ENCODE assay signal across 25 cellular contexts in the genomic region with DNA sequence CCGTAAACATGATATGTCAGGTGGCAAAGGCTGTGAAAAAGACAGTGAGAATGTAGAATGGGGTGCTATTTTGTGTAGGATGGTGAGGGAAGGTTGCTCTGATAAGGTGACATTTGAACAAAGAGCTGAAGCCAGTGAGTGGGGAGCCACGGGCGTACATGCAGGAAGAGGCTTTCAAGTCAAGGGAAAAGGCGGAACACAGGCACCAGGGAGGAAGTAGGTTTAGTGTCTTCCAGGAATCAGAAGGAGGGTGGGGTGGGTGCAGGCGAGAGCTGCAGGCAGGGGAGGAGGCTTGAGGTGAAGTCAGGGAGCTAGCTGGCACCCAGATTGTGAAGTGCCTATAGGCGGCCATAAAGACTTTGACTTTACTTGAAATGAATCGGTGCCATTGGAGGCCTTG. TPM values are rescaled to one million over a fixed set of nuclear protein-coding genes. Genes with fewer than 3 reads are reported as not detected.
DNase-seq lines count a peak whose midpoint lies in the region; ATAC-seq, FAIRE-seq and TF ChIP-seq lines count a peak whose summit lies in the region.
"Had no signal": no experiment of that assay in that cellular context is flagged by ENCODE, and none has a peak within 500 bp of the region (broad histone marks: within the 10 kb centered on the region; RNA-seq: fewer than 3 reads in every experiment).

No MANE protein-coding gene starts in this region.

- H3K36me3 ChIP-seq in BLaER1 (peaks cover 98% of the 10 kb centered on the region), K562 (ENCODE audit: control insufficient read depth, insufficient read depth, low read length) (no peaks in the 10 kb centered on the region)
- H3K36me3 ChIP-seq: HAP-1 had no signal

- H3K36me3 Mint-ChIP-seq in activated CD8-positive, alpha-beta T cell treated with anti-CD3 and anti-CD28 coated beads, Interleukin-2, amount 10 ng/mL, durations not matched to agents 7 days and 5 days (ENCODE audit: low read depth), result peaks cover 92% of the 10 kb centered on the region
- H3K36me3 Mint-ChIP-seq in activated CD8-positive, alpha-beta T cell treated with anti-CD3 and anti-CD28 coated beads for 36 hours (ENCODE audit: low read depth), result peaks cover 92% of the 10 kb centered on the region

- peaks cover 69% of the 10 kb centered on the region for H3K9me3 Mint-ChIP-seq in activated CD8-positive, alpha-beta T cell treated with anti-CD3 and anti-CD28 coated beads, Interleukin-2, amount 10 ng/mL, durations not matched to agents 7 days and 5 days (ENCODE audit: insufficient read depth)
- peaks cover 68% of the 10 kb centered on the region for H3K9me3 Mint-ChIP-seq in activated CD8-positive, alpha-beta T cell treated with anti-CD3 and anti-CD28 coated beads for 36 hours

- no peaks in the 10 kb centered on the region for H3K9me1 ChIP-seq in K562 (ENCODE audit: control insufficient read depth, insufficient read depth, low read length)

- H3K4me2 ChIP-seq in BLaER1 (no peak overlapping the region), K562 (ENCODE audit: insufficient read depth, low read length) (no peak overlapping the region)
- H3K4me2 ChIP-seq: BLaER1 treated with 17β-estradiol and CSF1 and Interleukin-3, amounts not matched to agents 10 nM and 100 nM had no signal

- peaks cover 10% of the 10 kb centered on the region for H3K4me1 ChIP-seq in BLaER1
- H3K4me1 ChIP-seq in K562 (replicated peaks in 1 of 2; ENCODE audit: control insufficient read depth in 2 of 2, insufficient read depth in 2 of 2, low read length in 2 of 2), result no peaks in the 10 kb centered on the region
- H3K4me1 ChIP-seq: HAP-1 had no signal

- no peak for TF ChIP-seq EP300 in K562 (IDR thresholded peaks at IDR 0.05; ENCODE audit: low read length)

- no peak for TF ChIP-seq CTCF in activated CD8-positive, alpha-beta T cell treated with anti-CD3 and anti-CD28 coated beads for 36 hours (IDR thresholded peaks at IDR 0.05)
- TF ChIP-seq CTCF in K562 (IDR thresholded peaks at IDR 0.05 in 2 of 3, conservative IDR thresholded peaks at IDR 0.05 in 1 of 3; ENCODE audit: insufficient read depth in 2 of 3, low read depth in 1 of 3, low read length in 3 of 3), result no peak

- H3K9me3 ChIP-seq in BLaER1, result peaks cover 100% of the 10 kb centered on the region
- H3K9me3 ChIP-seq in K562 (replicated peaks; ENCODE audit: control insufficient read depth, insufficient read depth, low read depth, low read length), result no peaks in the 10 kb centered on the region

- H3K79me2 ChIP-seq in K562 (ENCODE audit: control insufficient read depth, insufficient read depth, low read length), result no peaks in the 10 kb centered on the region

- WGBS in K562 (ENCODE audit: insufficient coverage, low coverage, missing lambda C conversion rate), result 2% methylated on average over 7 of the region's 7 CpGs

- ATAC-seq in activated CD8-positive, alpha-beta T cell treated with anti-CD3 and anti-CD28 coated beads, Interleukin-2, amount 10 ng/mL, durations not matched to agents 7 days and 5 days, result no peak
- no peak for ATAC-seq in activated CD8-positive, alpha-beta T cell treated with anti-CD3 and anti-CD28 coated beads for 36 hours
- no peak for ATAC-seq in K562

- no peak overlapping the region for H3K9ac ChIP-seq in BLaER1
- no peak overlapping the region for H3K9ac ChIP-seq in K562 (ENCODE audit: insufficient read depth in 1 of 2, low read depth in 2 of 2, low read length in 2 of 2)
- H3K9ac ChIP-seq: BLaER1 treated with 17β-estradiol and CSF1 and Interleukin-3, amounts not matched to agents 10 nM and 100 nM had no signal

- no peak for DNase-seq in activated CD8-positive, alpha-beta T cell treated with anti-CD3 and anti-CD28 coated beads, Interleukin-2, amount 10 ng/mL, durations not matched to agents 7 days and 5 days
- no peak for DNase-seq in activated CD8-positive, alpha-beta T cell treated with anti-CD3 and anti-CD28 coated beads for 36 hours
- DNase-seq in K562 (ENCODE audit: extremely low read depth in 1 of 4, low spot score in 3 of 4) (no peak), head of caudate nucleus (peak in 31 of 42 donors; percentile 5 to 82 (median 45)), LoVo (ENCODE audit: low spot score) (no peak), putamen (ENCODE audit: low spot score) (no peak)
- no peak for DNase-seq in activated CD4-positive, alpha-beta T cell treated with anti-CD3 and anti-CD28 coated beads for 48 hours
- DNase-seq: Calu3; CD4-positive, alpha-beta T cell; CD8-positive, alpha-beta memory T cell; DMS53; DMS79 treated with DMSO at 0.1 percent for 48 hours; GF-D8; GOT3; HFFc6 had no signal

- TF ChIP-seq RAD21 in K562 (CRISPR knock-in tag; conservative IDR thresholded peaks at IDR 0.05 in 1 of 2, IDR thresholded peaks at IDR 0.05 in 1 of 2), result no peak

- FAIRE-seq in K562 (lab: Jason Lieb, UNC), result no peak
- FAIRE-seq: A204.1, GM12891, GM18507, H54 had no signal

- CTCF ChIA-PET in activated CD8-positive, alpha-beta T cell treated with anti-CD3 and anti-CD28 coated beads, Interleukin-2, amount 10 ng/mL, durations not matched to agents 7 days and 5 days (lab: Charles Lee), result no interaction called here
- CTCF ChIA-PET in activated CD8-positive, alpha-beta T cell treated with anti-CD3 and anti-CD28 coated beads for 36 hours (lab: Charles Lee), result interaction anchor here (1.2 kb wide), 1 partner anchor 38 kb away, joined by 3 read pairs; no protein-coding TSS in a partner anchor
- CTCF ChIA-PET in K562 (lab: Yijun Ruan, JAX; ENCODE audit: low intra/inter-chr PET ratio), result no interaction called here

- no TSS peak for BruUV-seq in K562 (replicated peaks; lab: Mats Ljungman, UMichigan)

- TF ChIP-seq POLR2A in K562 (conservative IDR thresholded peaks at IDR 0.05), result no peak

- H4K20me1 ChIP-seq in BLaER1, result no peaks in the 10 kb centered on the region
- H4K20me1 ChIP-seq in K562 (replicated peaks; ENCODE audit: control insufficient read depth, insufficient read depth, low read length), result no peaks in the 10 kb centered on the region
- H4K20me1 ChIP-seq: BLaER1 treated with 17β-estradiol and CSF1 and Interleukin-3, amounts not matched to agents 10 nM and 100 nM had no signal

- no peaks in the 10 kb centered on the region for H3K27me3 ChIP-seq in BLaER1
- no peaks in the 10 kb centered on the region; a peak in 1 of 5 replicates for H3K27me3 ChIP-seq in K562 (ENCODE audit: control insufficient read depth in 2 of 2, insufficient read depth in 2 of 2, low read length in 2 of 2)
- H3K27me3 ChIP-seq: BLaER1 treated with 17β-estradiol and CSF1 and Interleukin-3, amounts not matched to agents 10 nM and 100 nM had no signal

- H3K27ac Mint-ChIP-seq in activated CD8-positive, alpha-beta T cell treated with anti-CD3 and anti-CD28 coated beads, Interleukin-2, amount 10 ng/mL, durations not matched to agents 7 days and 5 days, result peak overlapping the region; percentile 48
- no peak overlapping the region for H3K27ac Mint-ChIP-seq in activated CD8-positive, alpha-beta T cell treated with anti-CD3 and anti-CD28 coated beads for 36 hours
- H3K27ac Mint-ChIP-seq: B cell; CD14-positive monocyte; CD4-positive, alpha-beta T cell; CD8-positive, alpha-beta memory T cell; HFFc6 had no signal

- no peak overlapping the region for H2AFZ ChIP-seq in K562 (ENCODE audit: low read depth, low read length)

- peaks cover 17% of the 10 kb centered on the region for H3K4me1 Mint-ChIP-seq in activated CD8-positive, alpha-beta T cell treated with anti-CD3 and anti-CD28 coated beads, Interleukin-2, amount 10 ng/mL, durations not matched to agents 7 days and 5 days (ENCODE audit: low read depth)
- H3K4me1 Mint-ChIP-seq in activated CD8-positive, alpha-beta T cell treated with anti-CD3 and anti-CD28 coated beads for 36 hours (ENCODE audit: low read depth), result peaks cover 21% of the 10 kb centered on the region
- H3K4me1 Mint-ChIP-seq: CD14-positive monocyte had no signal

- H3K27me3 Mint-ChIP-seq in activated CD8-positive, alpha-beta T cell treated with anti-CD3 and anti-CD28 coated beads, Interleukin-2, amount 10 ng/mL, durations not matched to agents 7 days and 5 days (ENCODE audit: low read depth), result no peaks in the 10 kb centered on the region
- H3K27me3 Mint-ChIP-seq in activated CD8-positive, alpha-beta T cell treated with anti-CD3 and anti-CD28 coated beads for 36 hours, result no peaks in the 10 kb centered on the region
- H3K27me3 Mint-ChIP-seq: B cell; CD4-positive, alpha-beta T cell; CD8-positive, alpha-beta memory T cell had no signal

- peak overlapping the region; percentile 6; the same call in 1 of the 2 replicates for H3K4me3 ChIP-seq in BLaER1
- H3K4me3 ChIP-seq in K562, result no peak overlapping the region
- H3K4me3 ChIP-seq: HAP-1 had no signal

- H3K27ac ChIP-seq in BLaER1 (no peak overlapping the region), K562 (ENCODE audit: extremely low read depth, low read depth, low read length) (no peak overlapping the region)
- H3K27ac ChIP-seq: 22Rv1; BLaER1 treated with 17β-estradiol and CSF1 and Interleukin-3, amounts not matched to agents 10 nM and 100 nM had no signal

- intact Hi-C loops in activated CD8-positive, alpha-beta T cell treated with anti-CD3 and anti-CD28 coated beads for 36 hours (cut with micrococcal nuclease), result no loop called here
- intact Hi-C loops in K562 (cut with micrococcal nuclease) (no loop called here), head of caudate nucleus (cut with DNase I) (no loop called here)

- POLR2A ChIA-PET in activated CD8-positive, alpha-beta T cell treated with anti-CD3 and anti-CD28 coated beads, Interleukin-2, amount 10 ng/mL, durations not matched to agents 7 days and 5 days (lab: Charles Lee), result no interaction called here
- POLR2A ChIA-PET in activated CD8-positive, alpha-beta T cell treated with anti-CD3 and anti-CD28 coated beads for 36 hours (lab: Charles Lee), result interaction anchor here (0.8 kb wide), 1 partner anchor 13 kb away, joined by 5 read pairs; no protein-coding TSS in a partner anchor
- POLR2A ChIA-PET in K562 (lab: Yijun Ruan, JAX), result no interaction called here

- in situ Hi-C loops in K562 (cut with MboI), result no loop called here

- no peak overlapping the region for H3K4me3 Mint-ChIP-seq in activated CD8-positive, alpha-beta T cell treated with anti-CD3 and anti-CD28 coated beads, Interleukin-2, amount 10 ng/mL, durations not matched to agents 7 days and 5 days
- no peak overlapping the region for H3K4me3 Mint-ChIP-seq in activated CD8-positive, alpha-beta T cell treated with anti-CD3 and anti-CD28 coated beads for 36 hours
- H3K4me3 Mint-ChIP-seq: B cell; CD14-positive monocyte; CD4-positive, alpha-beta T cell; CD8-positive, alpha-beta memory T cell; HFFc6 had no signal

RNA-seq across cellular contexts. Expression of gene ZFP90, which starts 14.1 kb away (rescaled TPM):
- total RNA-seq in activated CD8-positive, alpha-beta T cell treated with anti-CD3 and anti-CD28 coated beads, Interleukin-2, amount 10 ng/mL, durations not matched to agents 7 days and 5 days, result 10 to 100 TPM; 32.1 to 33.6 TPM
- 10 to 100 TPM; 27.6 to 32.6 TPM for total RNA-seq in activated CD8-positive, alpha-beta T cell treated with anti-CD3 and anti-CD28 coated beads for 36 hours
- 0.79 and 3.6 TPM in 2 replicates for total RNA-seq in K562 (2011; cell fraction: chromatin; rRNA removed; ENCODE audit: low replicate concordance)
- total RNA-seq in K562 (2011; cell fraction: nucleolus; rRNA removed), result 0.83 and 1.8 TPM in 2 replicates
- total RNA-seq in K562 (2011; cell fraction: nucleoplasm; rRNA removed), result 1.9 and 25.6 TPM in 2 replicates
- 2.0 and 2.7 TPM in 2 replicates for total RNA-seq in K562 (2014; rRNA removed)
- 2.4 and 3.0 TPM in 2 replicates for total RNA-seq in K562 (2014; rRNA removed; fragmentation: Illumina TruSeq; extraction: Trizol)
- 1.8 and 2.6 TPM in 2 replicates for total RNA-seq in K562 (2015; rRNA removed; fragmentation: Illumina TruSeq; extraction: Trizol)
- 2.4 and 2.9 TPM in 2 replicates for total RNA-seq in K562 (2021)
- polyA plus RNA-seq in K562 (2011; rRNA removed), result 1.2 and 1.7 TPM in 2 replicates
- 0.80 and 1.4 TPM in 2 replicates for polyA plus RNA-seq in K562 (2011; cell fraction: cytosol; rRNA removed)
- 0.73 and 1.4 TPM in 2 replicates for polyA plus RNA-seq in K562 (2011; cell fraction: nucleus; rRNA removed)
- polyA plus RNA-seq in K562 (2012), result 2.2 and 7.6 TPM in 2 replicates
- polyA plus RNA-seq in K562 (2014; fragmentation: Illumina TruSeq; extraction: Trizol), result 2.4 and 2.7 TPM in 2 replicates
- polyA plus RNA-seq in K562 (2014; fragmentation: Nextera tagmentation; extraction: Ambion mirVana), result under 1 TPM; 0.66 to 0.78 TPM
- 2.3 and 5.7 TPM in 2 replicates for polyA plus RNA-seq in K562 (2014; rRNA removed)
- 2.0 and 2.2 TPM in 2 replicates for polyA minus RNA-seq in K562 (2011; rRNA and poly(A)+ RNA removed)
- 0.27 and 1.6 TPM in 2 replicates for polyA minus RNA-seq in K562 (2011; cell fraction: cytosol; rRNA and poly(A)+ RNA removed)
- polyA minus RNA-seq in K562 (2011; cell fraction: nucleus; rRNA and poly(A)+ RNA removed), result 0.89 and 1.1 TPM in 2 replicates

Comparison
In these comparisons a context has a peak if more than half of its experiments do, and no peak if none do; other contexts are left out.
1. DNase-seq: peak in head of caudate nucleus (31 of 42); none in activated CD8-positive, alpha-beta T cell treated with anti-CD3 and anti-CD28 coated beads, Interleukin-2, amount 10 ng/mL, durations not matched to agents 7 days and 5 days (single experiment), activated CD8-positive, alpha-beta T cell treated with anti-CD3 and anti-CD28 coated beads for 36 hours (single experiment), K562 (0 of 4), LoVo (single experiment), activated CD4-positive, alpha-beta T cell treated with anti-CD3 and anti-CD28 coated beads for 48 hours (single experiment) and putamen (single experiment).